22 cellular contexts compared by ENCODE assay signal in the genomic region with DNA sequence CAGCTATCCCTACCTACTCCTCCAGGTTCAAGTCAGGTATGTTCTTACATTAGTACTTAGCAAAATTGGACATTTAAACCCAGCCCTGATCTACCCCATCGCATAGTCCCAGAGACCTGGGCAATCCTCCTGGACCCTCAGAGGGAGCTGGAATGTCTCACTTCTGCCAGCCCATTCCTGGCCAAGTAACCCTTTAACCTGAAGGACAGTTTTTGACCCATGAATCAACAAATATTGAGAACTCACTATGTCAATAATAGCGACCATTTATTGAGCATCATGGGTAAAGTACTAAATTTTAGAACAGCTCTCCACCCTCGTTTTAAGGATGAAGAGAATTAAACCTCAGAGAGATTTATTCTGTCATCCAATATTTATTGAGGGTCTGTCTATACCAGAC.
"Had no signal": no experiment of that assay in that cellular context is flagged by ENCODE, and none has a peak within 500 bp of the region (broad histone marks: within the 10 kb centered on the region; RNA-seq: fewer than 3 reads in every experiment).

No MANE protein-coding gene starts in this region.

- H3K4me3 ChIP-seq: lower lobe of right lung, mucosa of descending colon, pancreas, psoas muscle, right atrium auricular region, tibial artery had no signal

- DNase-seq: activated CD4-positive, alpha-beta T cell treated with anti-CD3 and anti-CD28 coated beads, Interleukin-2, amount 10 ng/mL, durations not matched to agents 7 days and 5 days; activated CD4-positive, CD25-positive, alpha-beta regulatory T cell treated with anti-CD3 and anti-CD28 coated beads, Interleukin-2, amount 50 U/mL, for 72 hours; activated CD8-positive, alpha-beta memory T cell treated with anti-CD3 and anti-CD28 coated beads, Interleukin-2, amount 50 U/mL, for 48 hours; activated naive CD4-positive, alpha-beta T cell; activated naive CD8-positive, alpha-beta T cell treated with anti-CD3 and anti-CD28 coated beads for 36 hours; activated T-cell treated with anti-CD3 and anti-CD28 coated beads, Interleukin-2, amount 50 U/mL, for 4 hours; amygdala; dermis blood vessel endothelial cell; effector CD8-positive, alpha-beta T cell; foreskin keratinocyte; left colon; lower lobe of right lung; mesendoderm; mucosa of descending colon; pancreas; psoas muscle; stimulated activated CD4-positive, alpha-beta T cell treated with anti-CD3 and anti-CD28 coated beads, Interleukin-1b, Interleukin-23, amount 100 ng/mL, for 48 hours; stimulated activated naive CD8-positive, alpha-beta T cell treated with anti-CD3 and anti-CD28 coated beads, Interleukin-15, amount 100 ng/mL, for 72 hours; tibial artery had no signal

- ATAC-seq: activated T-cell treated with anti-CD3 and anti-CD28 coated beads, Interleukin-2, amount 50 U/mL, for 4 hours; foreskin keratinocyte; left colon; lower lobe of right lung; mucosa of descending colon; pancreas; psoas muscle; stimulated activated naive CD8-positive, alpha-beta T cell treated with anti-CD3 and anti-CD28 coated beads, Interleukin-15, amount 100 ng/mL, for 72 hours had no signal

- H3K27ac ChIP-seq: foreskin keratinocyte, lower lobe of right lung, pancreas, psoas muscle, right atrium auricular region, tibial artery, VCaP had no signal

- H3K27me3 Mint-ChIP-seq: activated naive CD8-positive, alpha-beta T cell treated with anti-CD3 and anti-CD28 coated beads for 36 hours; stimulated activated naive CD8-positive, alpha-beta T cell treated with anti-CD3 and anti-CD28 coated beads, Interleukin-15, amount 100 ng/mL, for 72 hours had no signal

- H3K4me3 Mint-ChIP-seq: activated naive CD8-positive, alpha-beta T cell treated with anti-CD3 and anti-CD28 coated beads for 36 hours; activated T-cell treated with anti-CD3 and anti-CD28 coated beads, Interleukin-2, amount 50 U/mL, for 4 hours had no signal

- H3K9me3 Mint-ChIP-seq: activated CD4-positive, alpha-beta T cell treated with anti-CD3 and anti-CD28 coated beads, Interleukin-2, amount 10 ng/mL, durations not matched to agents 7 days and 5 days; activated naive CD8-positive, alpha-beta T cell treated with anti-CD3 and anti-CD28 coated beads for 36 hours; activated T-cell treated with anti-CD3 and anti-CD28 coated beads, Interleukin-2, amount 50 U/mL, for 4 hours; activated T-helper 2 cell treated with anti-CD3 and anti-CD28 coated beads, Interferon-gamma antibody, Interleukin-2, Interleukin-4, amounts not matched to agents 10 μg/mL and 5 μg/mL and 100 μg/mL, durations not matched to agents 14 hours and 24 hours and 36 hours; stimulated activated naive CD8-positive, alpha-beta T cell treated with anti-CD3 and anti-CD28 coated beads, Interleukin-15, amount 100 ng/mL, for 72 hours had no signal

- H3K27me3 ChIP-seq: foreskin keratinocyte, pancreas, right atrium auricular region, tibial artery had no signal

- H3K36me3 ChIP-seq: lower lobe of right lung, pancreas, tibial artery had no signal

- H3K27ac Mint-ChIP-seq: activated CD4-positive, alpha-beta T cell treated with anti-CD3 and anti-CD28 coated beads, Interleukin-2, amount 10 ng/mL, durations not matched to agents 7 days and 5 days; activated naive CD8-positive, alpha-beta T cell treated with anti-CD3 and anti-CD28 coated beads for 36 hours; activated T-helper 2 cell treated with anti-CD3 and anti-CD28 coated beads, Interferon-gamma antibody, Interleukin-2, Interleukin-4, amounts not matched to agents 10 μg/mL and 5 μg/mL and 100 μg/mL, durations not matched to agents 14 hours and 24 hours and 36 hours; stimulated activated naive CD8-positive, alpha-beta T cell treated with anti-CD3 and anti-CD28 coated beads, Interleukin-15, amount 100 ng/mL, for 72 hours had no signal

- H3K9me3 ChIP-seq: lower lobe of right lung, mucosa of descending colon, pancreas, psoas muscle, right atrium auricular region, tibial artery had no signal
